Comparison of ENCODE assay signal across 19 cellular contexts in genomic region chr21:35036521-35037383, GRCh38. TPM values are rescaled to one million over a fixed set of nuclear protein-coding genes. Genes with fewer than 3 reads are reported as not detected.
A peak's percentile ranks its signal among the peaks of the same experiment; 100 is the strongest.
DNase-seq lines count a peak whose midpoint lies in the region; ATAC-seq lines count a peak whose summit lies in the region.
"Had no signal": no experiment of that assay in that cellular context is flagged by ENCODE, and none has a peak within 500 bp of the region (broad histone marks: within the 10 kb centered on the region; RNA-seq: fewer than 3 reads in every experiment).

No MANE protein-coding gene starts in this region.

- H3K9ac ChIP-seq in trophoblast cell (ENCODE audit: low read length) = no peak overlapping the region

- CTCF ChIA-PET in CD8-positive, alpha-beta memory T cell (lab: Charles Lee) = interaction anchor here (1.9 to 2.8 kb wide), 3 partner anchors 11 to 147 kb away, joined by 5 to 13 read pairs (median 9); no protein-coding TSS in a partner anchor

- H3K27ac Mint-ChIP-seq in CD4-positive, CD25-positive, alpha-beta regulatory T cell = peak overlapping the region; percentile 94 to 98 (median 96)
- peak overlapping the region; percentile 89 to 97 (median 94) for H3K27ac Mint-ChIP-seq in CD8-positive, alpha-beta memory T cell
- peak overlapping the region; percentile 86 for H3K27ac Mint-ChIP-seq in activated naive CD8-positive, alpha-beta T cell treated with anti-CD3 and anti-CD28 coated beads, Interleukin-2, amount 50 U/mL, for 24 hours
- H3K27ac Mint-ChIP-seq: activated B cell treated with CpG ODN at 0.5 μM for 24 hours, GM23338 had no signal

- no peak overlapping the region for H2AFZ ChIP-seq in trophoblast cell (ENCODE audit: insufficient read depth, low read length, poor library complexity)

- no peaks in the 10 kb centered on the region for H3K9me3 ChIP-seq in CD4-positive, CD25-positive, alpha-beta regulatory T cell (ENCODE audit: control insufficient read depth in 2 of 2, low read length in 2 of 2)
- H3K9me3 ChIP-seq in CD8-positive, alpha-beta memory T cell (ENCODE audit: low read length) = no peaks in the 10 kb centered on the region
- peaks cover 2% of the 10 kb centered on the region for H3K9me3 ChIP-seq in trophoblast cell (ENCODE audit: insufficient read depth, low read depth, low read length)
- H3K9me3 ChIP-seq: BE2C, testis had no signal

- peak overlapping the region; percentile 73 for H3K4me3 ChIP-seq in CD4-positive, CD25-positive, alpha-beta regulatory T cell (ENCODE audit: low read depth, low read length)
- H3K4me3 ChIP-seq in CD8-positive, alpha-beta memory T cell (ENCODE audit: low read length) = peak overlapping the region; percentile 23
- H3K4me3 ChIP-seq in skin epidermis (no peak overlapping the region), trophoblast cell (ENCODE audit: low read depth, low read length) (no peak overlapping the region)
- H3K4me3 ChIP-seq: GM23338, testis had no signal

- no peaks in the 10 kb centered on the region for H3K27me3 Mint-ChIP-seq in CD4-positive, CD25-positive, alpha-beta regulatory T cell
- no peaks in the 10 kb centered on the region for H3K27me3 Mint-ChIP-seq in CD8-positive, alpha-beta memory T cell
- H3K27me3 Mint-ChIP-seq in activated naive CD8-positive, alpha-beta T cell treated with anti-CD3 and anti-CD28 coated beads, Interleukin-2, amount 50 U/mL, for 24 hours = no peaks in the 10 kb centered on the region
- H3K27me3 Mint-ChIP-seq: activated B cell treated with CpG ODN at 0.5 μM for 24 hours had no signal

- H4K91ac ChIP-seq in trophoblast cell (ENCODE audit: low read depth, low read length) = no peak overlapping the region

- no peak overlapping the region for H3K14ac ChIP-seq in trophoblast cell (ENCODE audit: low read length)

- ATAC-seq in CD4-positive, CD25-positive, alpha-beta regulatory T cell (ENCODE audit: low read depth in 2 of 2) = no peak
- peak; percentile 62 for ATAC-seq in activated naive CD8-positive, alpha-beta T cell treated with anti-CD3 and anti-CD28 coated beads, Interleukin-2, amount 50 U/mL, for 24 hours
- ATAC-seq: GM23338, right cardiac atrium had no signal

- H4K12ac ChIP-seq in trophoblast cell (ENCODE audit: low read depth, low read length) = no peak overlapping the region

- H3K18ac ChIP-seq in trophoblast cell (ENCODE audit: low read length) = no peak overlapping the region

- H2BK5ac ChIP-seq in trophoblast cell (ENCODE audit: low read depth, low read length, poor library complexity) = no peak overlapping the region

- H2AK5ac ChIP-seq in trophoblast cell (ENCODE audit: low read length) = no peak overlapping the region

- H3K4me1 ChIP-seq in CD4-positive, CD25-positive, alpha-beta regulatory T cell (ENCODE audit: control insufficient read depth, insufficient read depth, low read length, poor library complexity, severe bottlenecking) = peaks cover 93% of the 10 kb centered on the region
- H3K4me1 ChIP-seq in CD8-positive, alpha-beta memory T cell (ENCODE audit: insufficient read depth, low read length) = peaks cover 98% of the 10 kb centered on the region
- H3K4me1 ChIP-seq in trophoblast cell (ENCODE audit: control insufficient read depth in 1 of 2, insufficient read depth in 2 of 2, low read length in 2 of 2) = no peaks in the 10 kb centered on the region
- H3K4me1 ChIP-seq: BE2C, testis had no signal

- no peaks in the 10 kb centered on the region for H3K79me1 ChIP-seq in trophoblast cell (ENCODE audit: low read length)

- no peaks in the 10 kb centered on the region for H3K27me3 ChIP-seq in CD4-positive, CD25-positive, alpha-beta regulatory T cell (ENCODE audit: control insufficient read depth, insufficient read depth, low read length)
- H3K27me3 ChIP-seq in CD8-positive, alpha-beta memory T cell (ENCODE audit: insufficient read depth, low read length, poor library complexity, severe bottlenecking) = no peaks in the 10 kb centered on the region
- no peaks in the 10 kb centered on the region for H3K27me3 ChIP-seq in trophoblast cell (ENCODE audit: insufficient read depth, low read length)
- H3K27me3 ChIP-seq: BE2C, testis had no signal

- no peak overlapping the region for H3K4ac ChIP-seq in trophoblast cell (ENCODE audit: low read depth, low read length)

- no peak overlapping the region for H3K23ac ChIP-seq in trophoblast cell (ENCODE audit: low read length)

- POLR2A ChIA-PET in CD8-positive, alpha-beta memory T cell (lab: Charles Lee) = interaction anchor here (1.3 to 1.9 kb wide), 2 partner anchors 10 kb away, joined by 3 to 14 read pairs; no protein-coding TSS in a partner anchor

- peaks cover 39% of the 10 kb centered on the region for H3K36me3 ChIP-seq in CD4-positive, CD25-positive, alpha-beta regulatory T cell (ENCODE audit: control insufficient read depth, insufficient read depth, low read length)
- H3K36me3 ChIP-seq in CD8-positive, alpha-beta memory T cell (ENCODE audit: insufficient read depth, low read length) = peaks cover 9% of the 10 kb centered on the region
- no peaks in the 10 kb centered on the region for H3K36me3 ChIP-seq in trophoblast cell (ENCODE audit: control insufficient read depth in 1 of 2, insufficient read depth in 2 of 2, low read length in 2 of 2)
- H3K36me3 ChIP-seq: BE2C had no signal

- peak overlapping the region; percentile 92 for H3K27ac ChIP-seq in CD4-positive, CD25-positive, alpha-beta regulatory T cell (ENCODE audit: insufficient read depth, low read length, poor library complexity, severe bottlenecking)
- H3K27ac ChIP-seq in CD8-positive, alpha-beta memory T cell (ENCODE audit: low read depth, low read length) = no peak overlapping the region
- H3K27ac ChIP-seq in skin epidermis (peak overlapping the region in 13 of 21 experiments; percentile 1 to 95 (median 39)), trophoblast cell (ENCODE audit: low read depth, low read length) (no peak overlapping the region)
- H3K27ac ChIP-seq: testis had no signal

- peak in 1 of 3 donors; percentile 25 for DNase-seq in CD4-positive, CD25-positive, alpha-beta regulatory T cell
- DNase-seq in CD8-positive, alpha-beta memory T cell = no peak
- DNase-seq in activated naive CD8-positive, alpha-beta T cell treated with anti-CD3 and anti-CD28 coated beads, Interleukin-2, amount 50 U/mL, for 24 hours = no peak
- DNase-seq in stimulated activated naive CD4-positive, alpha-beta T cell treated with Interleukin-2 at 50 U/mL for 16 hours (lab: John Stamatoyannopoulos, UW) = no peak
- DNase-seq in trophoblast cell (no peak), OCI-M1 (lab: John Stamatoyannopoulos, UW) (no peak)
- DNase-seq: activated B cell treated with CpG ODN at 0.5 μM for 24 hours; aorta; BE2C; foreskin melanocyte; midbrain; NCI-H187; NCI-H446 treated with DMSO at 0.1 percent for 48 hours; occipital lobe; right cardiac atrium; stimulated activated CD4-positive, alpha-beta T cell treated with anti-CD3 and anti-CD28 coated beads, Interleukin-2, amount 100 ng/mL, for 24 hours; testis had no signal

- H3K4me3 Mint-ChIP-seq in CD4-positive, CD25-positive, alpha-beta regulatory T cell = peak overlapping the region; percentile 67 to 82 (median 80)
- H3K4me3 Mint-ChIP-seq in CD8-positive, alpha-beta memory T cell = peak overlapping the region; percentile 70 to 89 (median 77)
- peak overlapping the region; percentile 59 for H3K4me3 Mint-ChIP-seq in activated naive CD8-positive, alpha-beta T cell treated with anti-CD3 and anti-CD28 coated beads, Interleukin-2, amount 50 U/mL, for 24 hours
- H3K4me3 Mint-ChIP-seq: activated B cell treated with CpG ODN at 0.5 μM for 24 hours, GM23338 had no signal

- peaks cover 53 to 97% (median 83%) of the 10 kb centered on the region in 4 donors for H3K4me1 Mint-ChIP-seq in CD4-positive, CD25-positive, alpha-beta regulatory T cell
- peaks cover 92 to 100% (median 99%) of the 10 kb centered on the region in 3 donors for H3K4me1 Mint-ChIP-seq in CD8-positive, alpha-beta memory T cell
- H3K4me1 Mint-ChIP-seq in activated naive CD8-positive, alpha-beta T cell treated with anti-CD3 and anti-CD28 coated beads, Interleukin-2, amount 50 U/mL, for 24 hours = peaks cover 97% of the 10 kb centered on the region

- H2BK12ac ChIP-seq in trophoblast cell (ENCODE audit: low read length) = no peak overlapping the region

- no peaks in the 10 kb centered on the region for H3K79me2 ChIP-seq in trophoblast cell (ENCODE audit: control insufficient read depth, insufficient read depth, low read length, poor library complexity)

- peaks cover 51% of the 10 kb centered on the region for H3K36me3 Mint-ChIP-seq in CD4-positive, CD25-positive, alpha-beta regulatory T cell
- peaks cover 9 to 68% (median 29%) of the 10 kb centered on the region in 3 donors for H3K36me3 Mint-ChIP-seq in CD8-positive, alpha-beta memory T cell
- peaks cover 10% of the 10 kb centered on the region for H3K36me3 Mint-ChIP-seq in activated naive CD8-positive, alpha-beta T cell treated with anti-CD3 and anti-CD28 coated beads, Interleukin-2, amount 50 U/mL, for 24 hours (ENCODE audit: low read depth)

- no peak overlapping the region for H4K8ac ChIP-seq in trophoblast cell (ENCODE audit: low read depth, low read length)

- H3K9me3 Mint-ChIP-seq in CD4-positive, CD25-positive, alpha-beta regulatory T cell = no peaks in the 10 kb centered on the region
- H3K9me3 Mint-ChIP-seq in CD8-positive, alpha-beta memory T cell = no peaks in the 10 kb centered on the region
- H3K9me3 Mint-ChIP-seq in activated naive CD8-positive, alpha-beta T cell treated with anti-CD3 and anti-CD28 coated beads, Interleukin-2, amount 50 U/mL, for 24 hours = peaks cover 4% of the 10 kb centered on the region
- H3K9me3 Mint-ChIP-seq: activated B cell treated with CpG ODN at 0.5 μM for 24 hours, GM23338 had no signal

- no CpG with 5 or more reads among the region's 10 CpGs for WGBS in trophoblast cell (ENCODE audit: extremely low coverage, insufficient coverage, insufficient read length)

- no peak overlapping the region for H3K4me2 ChIP-seq in trophoblast cell (ENCODE audit: low read length)
- H3K4me2 ChIP-seq: GM23338 had no signal

- H2BK120ac ChIP-seq in trophoblast cell (ENCODE audit: insufficient read depth, low read length, poor library complexity) = no peak overlapping the region

RNA-seq across cellular contexts. Expression of gene RUNX1, which starts 12.3 kb away (rescaled TPM):
- total RNA-seq in CD4-positive, CD25-positive, alpha-beta regulatory T cell = 133 TPM
- 10 to 100 TPM; 14.2 to 22.7 (median 21.0) TPM for polyA plus RNA-seq in CD4-positive, CD25-positive, alpha-beta regulatory T cell
- total RNA-seq in CD8-positive, alpha-beta memory T cell = 10 to 100 TPM; 40.3 to 41.5 TPM
- polyA plus RNA-seq in CD8-positive, alpha-beta memory T cell = 22.0 TPM
- 64.0 and 64.4 TPM in 2 replicates for polyA plus RNA-seq in trophoblast cell (2013)

Comparison
In these comparisons a context has a peak if more than half of its experiments do, and no peak if none do; other contexts are left out.
1. H3K27ac ChIP-seq: peak in CD4-positive, CD25-positive, alpha-beta regulatory T cell (single experiment) and skin epidermis (13 of 21); none in CD8-positive, alpha-beta memory T cell (single experiment) and trophoblast cell (single experiment).
2. H3K4me3 ChIP-seq: peak in CD4-positive, CD25-positive, alpha-beta regulatory T cell (single experiment) and CD8-positive, alpha-beta memory T cell (single experiment); none in skin epidermis (0 of 7) and trophoblast cell (single experiment).
3. Peak in every context shown above with its lines, with median percentiles within 50 percentile points of each other: H3K27ac Mint-ChIP-seq and H3K4me3 Mint-ChIP-seq.